9 cellular contexts compared by ENCODE assay signal in the genomic region with DNA sequence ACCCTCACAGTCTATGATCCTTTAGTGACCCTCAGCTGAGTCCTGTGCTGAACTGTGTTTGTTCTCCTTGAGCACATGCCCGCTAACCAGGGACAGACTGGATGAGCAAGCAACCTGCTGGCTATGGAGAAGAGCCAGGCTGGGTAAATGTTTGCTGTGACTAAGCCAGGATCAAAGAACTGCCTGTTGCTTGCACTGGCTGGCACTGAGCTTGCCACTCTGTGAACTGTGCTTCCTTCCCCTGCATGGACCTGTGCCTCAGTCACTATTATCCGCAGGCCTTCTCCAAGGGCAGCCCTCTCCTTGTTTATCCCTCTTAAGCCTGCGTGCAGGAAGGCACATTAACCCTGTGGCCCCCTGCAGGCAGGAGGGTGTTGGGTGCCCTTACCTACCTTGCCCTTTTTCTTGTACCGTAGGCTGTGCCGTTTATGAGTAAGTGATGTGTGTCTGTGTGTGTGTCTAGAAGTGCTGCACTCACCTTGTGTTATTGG. TPM values are rescaled to one million over a fixed set of nuclear protein-coding genes. Genes with fewer than 3 reads are reported as not detected.
A peak's percentile ranks its signal among the peaks of the same experiment; 100 is the strongest.
DNase-seq lines count a peak whose midpoint lies in the region; ATAC-seq, FAIRE-seq and TF ChIP-seq lines count a peak whose summit lies in the region.
"Had no signal": no experiment of that assay in that cellular context is flagged by ENCODE, and none has a peak within 500 bp of the region (broad histone marks: within the 10 kb centered on the region; RNA-seq: fewer than 3 reads in every experiment).

No MANE protein-coding gene starts in this region.

- H3K4me1 ChIP-seq in OCI-LY7 (ENCODE audit: insufficient read depth, low read length, poor library complexity, severe bottlenecking): peaks cover 33% of the 10 kb centered on the region

- H3K9me3 ChIP-seq in OCI-LY7 (ENCODE audit: low read length): no peaks in the 10 kb centered on the region

- no peaks in the 10 kb centered on the region for H3K9me2 ChIP-seq in OCI-LY7 (ENCODE audit: insufficient read depth, low read length)

- no peak for ATAC-seq in HG02588 (IDR thresholded peaks at IDR 0.05; ENCODE audit: unreplicated experiment)
- no peak for ATAC-seq in GM19395 (IDR thresholded peaks at IDR 0.05; ENCODE audit: unreplicated experiment)

- CTCF ChIA-PET in OCI-LY7 (lab: Charles Lee; ENCODE audit: unreplicated experiment): interaction anchor here (1.6 kb wide), 1 partner anchor 8 kb away, joined by 4 read pairs; the partner anchor contains the start of gene PNPO

- H4K20me1 ChIP-seq in OCI-LY7 (ENCODE audit: insufficient read depth, low read length): no peaks in the 10 kb centered on the region

- peak; percentile 9 for TF ChIP-seq CTCF in D721Med (IDR thresholded peaks at IDR 0.05; ENCODE audit: insufficient read depth, missing control alignments)
- TF ChIP-seq CTCF in OCI-LY7 (conservative IDR thresholded peaks at IDR 0.05; ENCODE audit: low read length): no peak
- TF ChIP-seq CTCF in nephron (IDR thresholded peaks at IDR 0.05; ENCODE audit: unreplicated experiment in 3 of 3): no peak

- H3K4me1 Mint-ChIP-seq in nephron: peaks cover 10% of the 10 kb centered on the region

- peak overlapping the region in 2 of 3 experiments; percentile 54 to 61 for H3K4me3 Mint-ChIP-seq in nephron

- peak overlapping the region; percentile 55 to 77 (median 70) for H3K27ac Mint-ChIP-seq in nephron

- no peak overlapping the region for H3K4me3 ChIP-seq in OCI-LY7 (ENCODE audit: low read depth, low read length, poor library complexity, severe bottlenecking)

- peaks cover 42% of the 10 kb centered on the region for H3K36me3 ChIP-seq in OCI-LY7 (ENCODE audit: insufficient read depth, low read length)

- H3K27ac ChIP-seq in OCI-LY7 (ENCODE audit: low read depth, low read length, poor library complexity, severe bottlenecking): peak overlapping the region; percentile 13

- FAIRE-seq in D721Med (lab: Jason Lieb, UNC): no peak

- no peaks in the 10 kb centered on the region for H3K27me3 Mint-ChIP-seq in nephron (ENCODE audit: low read depth)

- peak overlapping the region; percentile 54; the same call in 1 of the 2 replicates for H3K4me2 ChIP-seq in OCI-LY7 (ENCODE audit: low read length)

- no peak overlapping the region for H2AFZ ChIP-seq in OCI-LY7 (ENCODE audit: low read length)

- BruUV-seq in OCI-LY7 (replicated peaks; lab: Mats Ljungman, UMichigan): no TSS peak

- no peaks in the 10 kb centered on the region for H3K36me3 Mint-ChIP-seq in nephron (ENCODE audit: low read depth)

- no peaks in the 10 kb centered on the region for H3K9me3 Mint-ChIP-seq in nephron

- POLR2A ChIA-PET in OCI-LY7 (lab: Charles Lee): interaction anchor here (1.9 kb wide), 1 partner anchor 8 kb away, joined by 5 read pairs; the partner anchor contains the start of gene PNPO

- DNase-seq in D721Med (ENCODE audit: insufficient read length, low spot score) (no peak), OCI-LY7 (ENCODE audit: low spot score) (no peak), dermis blood vessel endothelial cell (peak; percentile 8), NCI-H1436 (lab: John Stamatoyannopoulos, UW) (no peak), pons (ENCODE audit: low spot score) (no peak)

- H3K79me2 ChIP-seq in OCI-LY7 (ENCODE audit: insufficient read depth, low read depth, low read length): no peaks in the 10 kb centered on the region; the same call in 1 of the 2 replicates

- intact Hi-C loops in OCI-LY7 (cut with micrococcal nuclease; ENCODE audit: unreplicated experiment): loop anchor here (1.0 kb wide), 2 partner anchors 22 to 70 kb away; no protein-coding TSS in a partner anchor

RNA-seq across cellular contexts. Expression of gene PNPO, which starts 7.4 kb away (rescaled TPM):
- 14.0 and 14.7 TPM in 2 replicates for total RNA-seq in OCI-LY7 (2014; rRNA removed; shearing (Covaris generic))
- 30.4 and 33.8 TPM in 2 replicates for total RNA-seq in OCI-LY7 (2022)
- total RNA-seq in dermis blood vessel endothelial cell: 36.4 and 43.0 TPM in 2 replicates

RNA-seq across cellular contexts. Expression of gene PRR15L, which starts 8.9 kb away (rescaled TPM):
- total RNA-seq in OCI-LY7 (2014; rRNA removed; shearing (Covaris generic)): not detected in 2 replicates
- not detected in 2 replicates for total RNA-seq in OCI-LY7 (2022)
- total RNA-seq in dermis blood vessel endothelial cell: not detected in 2 replicates
- total RNA-seq: occipital lobe had no signal

RNA-seq across cellular contexts. Expression of gene CDK5RAP3, which starts 22.2 kb away (rescaled TPM):
- 241 and 312 TPM in 2 replicates for total RNA-seq in OCI-LY7 (2014; rRNA removed; shearing (Covaris generic))
- total RNA-seq in OCI-LY7 (2022) (254 and 256 TPM in 2 replicates), dermis blood vessel endothelial cell (48.0 and 76.6 TPM in 2 replicates)

RNA-seq across cellular contexts. Expression of gene SP2, which starts 52.7 kb away (rescaled TPM):
- 2.3 and 5.8 TPM in 2 replicates for total RNA-seq in OCI-LY7 (2014; rRNA removed; shearing (Covaris generic))
- total RNA-seq in OCI-LY7 (2022) (22.1 and 24.1 TPM in 2 replicates), dermis blood vessel endothelial cell (1.7 and 2.6 TPM in 2 replicates)
